In genomic region chr11:120546312-120547205, GRCh38 we compare ENCODE assay signal across 1 cellular context.
TF ChIP-seq lines count a peak whose summit lies in the region.

No MANE protein-coding gene starts in this region.

TF ChIP-seq in IMR-90, 13 proteins besides CTCF, POLR2A, EP300 and RAD21 (continued from another document):
- TF ChIP-seq MAFK (IDR thresholded peaks at IDR 0.05; ENCODE audit: low read depth, low read length), result 0 out of 2 replicates have a peak, but pooled peaks have one; percentile 5
